ENCODE assay signal across 8 cellular contexts in genomic region chr20:41316602-41317535, GRCh38. TPM values are rescaled to one million over a fixed set of nuclear protein-coding genes. Genes with fewer than 3 reads are reported as not detected.
DNase-seq lines count a peak whose midpoint lies in the region; ATAC-seq and TF ChIP-seq lines count a peak whose summit lies in the region.

No MANE protein-coding gene starts in this region.

- TF ChIP-seq EP300 in suprapubic skin (IDR thresholded peaks at IDR 0.05) = no peak

- H3K36me3 Mint-ChIP-seq in CD8-positive, alpha-beta memory T cell = peaks cover 0 to 1% (median 0%) of the 10 kb centered on the region in 3 donors

- H3K4me3 Mint-ChIP-seq in CD8-positive, alpha-beta memory T cell = peak overlapping the region; percentile 84 to 95 (median 86)

- TF ChIP-seq POLR2A in suprapubic skin (IDR thresholded peaks at IDR 0.05) = no peak

- H3K27me3 ChIP-seq in CD8-positive, alpha-beta memory T cell (ENCODE audit: insufficient read depth, low read length, poor library complexity, severe bottlenecking) = no peaks in the 10 kb centered on the region
- H3K27me3 ChIP-seq in foreskin keratinocyte (no peaks in the 10 kb centered on the region), neutrophil (peaks cover 62% of the 10 kb centered on the region), suprapubic skin (no peaks in the 10 kb centered on the region)

- H3K9me3 Mint-ChIP-seq in CD8-positive, alpha-beta memory T cell = no peaks in the 10 kb centered on the region

- no peaks in the 10 kb centered on the region for H3K9me3 ChIP-seq in CD8-positive, alpha-beta memory T cell (ENCODE audit: low read length)
- H3K9me3 ChIP-seq in neutrophil (no peaks in the 10 kb centered on the region), suprapubic skin (no peaks in the 10 kb centered on the region)

- CTCF ChIA-PET in CD8-positive, alpha-beta memory T cell (lab: Charles Lee) = no interaction called here

- peaks cover 10% of the 10 kb centered on the region for H3K4me1 ChIP-seq in CD8-positive, alpha-beta memory T cell (ENCODE audit: insufficient read depth, low read length)
- H3K4me1 ChIP-seq in foreskin keratinocyte (peaks cover 3% of the 10 kb centered on the region), neutrophil (ENCODE audit: control insufficient read depth in 1 of 2, insufficient read depth in 1 of 2, low read depth in 1 of 2, low read length in 1 of 2) (peaks cover 6 to 9% of the 10 kb centered on the region in 2 experiments), suprapubic skin (peaks cover 21% of the 10 kb centered on the region)

- ATAC-seq in GM19467 (IDR thresholded peaks at IDR 0.05; ENCODE audit: unreplicated experiment) (peak; percentile 43), foreskin keratinocyte (peak; percentile 68)

- H3K36me3 ChIP-seq in CD8-positive, alpha-beta memory T cell (ENCODE audit: insufficient read depth, low read length) = no peaks in the 10 kb centered on the region
- no peaks in the 10 kb centered on the region for H3K36me3 ChIP-seq in neutrophil
- no peaks in the 10 kb centered on the region for H3K36me3 ChIP-seq in suprapubic skin

- TF ChIP-seq CTCF in foreskin keratinocyte (conservative IDR thresholded peaks at IDR 0.05) (no peak), neutrophil (IDR thresholded peaks at IDR 0.05) (no peak), suprapubic skin (IDR thresholded peaks at IDR 0.05) (no peak)

- POLR2A ChIA-PET in CD8-positive, alpha-beta memory T cell (lab: Charles Lee) = interaction anchor here (1.0 kb wide), 1 partner anchor 13 kb away, joined by 3 read pairs; no protein-coding TSS in a partner anchor

- peak in 4 of 5 donors; percentile 61 to 87 (median 76) for DNase-seq in CD8-positive, alpha-beta memory T cell
- DNase-seq in HK-2 (ENCODE audit: unreplicated experiment) = peak; percentile 77
- peak; percentile 84 for DNase-seq in RPMI7951 (ENCODE audit: low read depth)
- peak; percentile 75 for DNase-seq in activated gamma-delta T cell treated with Interleukin-2 at 50 U/mL for 16 hours
- peak in 1 of 2 donors; percentile 76 for DNase-seq in foreskin keratinocyte
- DNase-seq in suprapubic skin (ENCODE audit: low spot score in 2 of 2) = peak; percentile 91 to 93

- H3K27me3 Mint-ChIP-seq in CD8-positive, alpha-beta memory T cell = no peaks in the 10 kb centered on the region

- H3K27ac ChIP-seq in CD8-positive, alpha-beta memory T cell (ENCODE audit: low read depth, low read length) = peak overlapping the region; percentile 66
- H3K27ac ChIP-seq in foreskin keratinocyte = peak overlapping the region; percentile 18
- H3K27ac ChIP-seq in neutrophil = no peak overlapping the region
- H3K27ac ChIP-seq in suprapubic skin = peak overlapping the region; percentile 90

- peak overlapping the region; percentile 68 for H3K4me3 ChIP-seq in CD8-positive, alpha-beta memory T cell (ENCODE audit: low read length)
- peak overlapping the region; percentile 57 to 64 for H3K4me3 ChIP-seq in neutrophil (ENCODE audit: low read depth in 1 of 2, low read length in 1 of 2)
- peak overlapping the region; percentile 76 for H3K4me3 ChIP-seq in suprapubic skin

- 4% methylated on average over 20 of the region's 63 CpGs for WGBS in suprapubic skin

- peaks cover 16 to 23% (median 17%) of the 10 kb centered on the region in 3 donors for H3K4me1 Mint-ChIP-seq in CD8-positive, alpha-beta memory T cell

- peak overlapping the region in 7 of 8 donors; percentile 28 to 99 (median 82) for H3K27ac Mint-ChIP-seq in CD8-positive, alpha-beta memory T cell

RNA-seq across cellular contexts. Expression of gene ZHX3, which starts 0.7 kb away (rescaled TPM):
- total RNA-seq in CD8-positive, alpha-beta memory T cell = 10 to 100 TPM; 12.7 to 15.3 TPM
- polyA plus RNA-seq in CD8-positive, alpha-beta memory T cell = 12.1 TPM
- 20.8 and 22.1 TPM in 2 replicates for total RNA-seq in RPMI7951 (2014; rRNA removed; shearing (Covaris generic))
- 20.3 and 22.4 TPM in 2 replicates for total RNA-seq in foreskin keratinocyte
- 9.0 and 9.2 TPM in 2 replicates for polyA plus RNA-seq in foreskin keratinocyte
- 10 to 100 TPM; 19.2 to 32.9 (median 31.4) TPM for total RNA-seq in suprapubic skin

RNA-seq across cellular contexts. Expression of gene LPIN3, which starts 23.8 kb away (rescaled TPM):
- under 1 TPM; 0.46 to 0.53 TPM for total RNA-seq in CD8-positive, alpha-beta memory T cell
- polyA plus RNA-seq in CD8-positive, alpha-beta memory T cell = not detected
- 4.5 and 6.0 TPM in 2 replicates for total RNA-seq in RPMI7951 (2014; rRNA removed; shearing (Covaris generic))
- total RNA-seq in foreskin keratinocyte (14.6 and 16.9 TPM in 2 replicates), suprapubic skin (100 to 1,000 TPM in 1 of 4 donors, 10 to 100 TPM in 3; 74.6 to 213 (median 85.2) TPM)
- 9.2 and 9.6 TPM in 2 replicates for polyA plus RNA-seq in foreskin keratinocyte

RNA-seq across cellular contexts. Expression of gene EMILIN3, which starts 49.7 kb away (rescaled TPM):
- total RNA-seq in CD8-positive, alpha-beta memory T cell = not detected
- not detected for polyA plus RNA-seq in CD8-positive, alpha-beta memory T cell
- 0.10 and 0.12 TPM in 2 replicates for total RNA-seq in RPMI7951 (2014; rRNA removed; shearing (Covaris generic))
- total RNA-seq in foreskin keratinocyte = 0.04 TPM in 1 of 2 replicates, not detected in the other
- polyA plus RNA-seq in foreskin keratinocyte = 0.02 and 0.03 TPM in 2 replicates
- total RNA-seq in suprapubic skin = 1 to 10 TPM; 4.4 to 7.5 (median 5.7) TPM
